25 cellular contexts compared by ENCODE assay signal in genomic region chr12:131217024-131217586, GRCh38.
DNase-seq lines count a peak whose midpoint lies in the region; ATAC-seq and TF ChIP-seq lines count a peak whose summit lies in the region.
"Had no signal": no experiment of that assay in that cellular context is flagged by ENCODE, and none has a peak within 500 bp of the region (broad histone marks: within the 10 kb centered on the region; RNA-seq: fewer than 3 reads in every experiment).

No MANE protein-coding gene starts in this region.

- no peak overlapping the region for H3K4me3 Mint-ChIP-seq in type B pancreatic cell
- H3K4me3 Mint-ChIP-seq: activated CD4-positive, alpha-beta T cell treated with anti-CD3 and anti-CD28 coated beads, Interleukin-2, amount 10 ng/mL, durations not matched to agents 24 days and 14 days; memory B cell; naive thymus-derived CD4-positive, alpha-beta T cell had no signal

- H3K27me3 ChIP-seq in heart left ventricle (peaks cover 0 to 33% (median 16%) of the 10 kb centered on the region in 9 donors), mesendoderm (ENCODE audit: insufficient read depth, low read length, poor library complexity) (no peaks in the 10 kb centered on the region)
- H3K27me3 ChIP-seq: breast epithelium, gastrocnemius medialis, vagina had no signal

- ATAC-seq in heart left ventricle (peak in 2 of 4 donors; percentile 51 to 74), Right ventricle myocardium inferior (no peak), HG02870 (IDR thresholded peaks at IDR 0.05; ENCODE audit: unreplicated experiment) (no peak)
- ATAC-seq: gastrocnemius medialis had no signal

- TF ChIP-seq CTCF in heart left ventricle (IDR thresholded peaks at IDR 0.05), result no peak
- TF ChIP-seq CTCF in type B pancreatic cell (conservative IDR thresholded peaks at IDR 0.05), result no peak

- H3K4me1 Mint-ChIP-seq in type B pancreatic cell (ENCODE audit: unreplicated experiment), result peaks cover 29% of the 10 kb centered on the region

- no peak for TF ChIP-seq POLR2A in heart left ventricle (IDR thresholded peaks at IDR 0.05)

- H3K79me1 ChIP-seq in mesendoderm (ENCODE audit: low read length), result no peaks in the 10 kb centered on the region

- H3K9me3 ChIP-seq in heart left ventricle, result peaks cover 0 to 14% (median 0%) of the 10 kb centered on the region in 12 donors
- H3K9me3 ChIP-seq: breast epithelium, esophagus squamous epithelium, gastrocnemius medialis, vagina had no signal

- 17 to 20% (median 19%) methylated on average over 22 of the region's 22 CpGs for WGBS in heart left ventricle, 4 donors
- WGBS in mesendoderm (ENCODE audit: extremely low coverage, insufficient coverage, low lambda C conversion rate), result no CpG with 5 or more reads among the region's 22 CpGs

- no peak overlapping the region for H3K23ac ChIP-seq in mesendoderm (ENCODE audit: low read length)

- no peak overlapping the region for H3K4ac ChIP-seq in mesendoderm (ENCODE audit: low read depth, low read length)

- intact Hi-C loops in heart left ventricle (cut with DNase I) (no loop called here), Right ventricle myocardium inferior (cut with DNase I) (no loop called here)

- no peaks in the 10 kb centered on the region for H3K36me3 Mint-ChIP-seq in type B pancreatic cell
- H3K36me3 Mint-ChIP-seq: memory B cell; naive thymus-derived CD4-positive, alpha-beta T cell had no signal

- no peak overlapping the region for H4K5ac ChIP-seq in mesendoderm (ENCODE audit: low read length)

- peak overlapping the region; percentile 9 for H3K9ac ChIP-seq in mesendoderm (ENCODE audit: low read length)
- H3K9ac ChIP-seq: GM23248, parathyroid adenoma had no signal

- H3K4me1 ChIP-seq in heart left ventricle (peaks cover 0 to 6% (median 0%) of the 10 kb centered on the region in 12 donors), mesendoderm (ENCODE audit: control insufficient read depth, low read depth, low read length) (peaks cover 9% of the 10 kb centered on the region)
- H3K4me1 ChIP-seq: gastrocnemius medialis, vagina had no signal

- no peak overlapping the region for H2AK5ac ChIP-seq in mesendoderm (ENCODE audit: low read length)

- no peak overlapping the region for H2BK5ac ChIP-seq in mesendoderm (ENCODE audit: low read length)

- no peak overlapping the region for H2BK120ac ChIP-seq in mesendoderm (ENCODE audit: low read depth, low read length)

- H3K36me3 ChIP-seq in heart left ventricle (no peaks in the 10 kb centered on the region), mesendoderm (ENCODE audit: control insufficient read depth, insufficient read depth, low read length) (no peaks in the 10 kb centered on the region)
- H3K36me3 ChIP-seq: breast epithelium, esophagus squamous epithelium, gastrocnemius medialis, vagina had no signal

- H3K56ac ChIP-seq in mesendoderm (ENCODE audit: low read length), result peak overlapping the region; percentile 57

- no peak overlapping the region for H3K18ac ChIP-seq in mesendoderm (ENCODE audit: low read length)

- no peak overlapping the region for H4K8ac ChIP-seq in mesendoderm (ENCODE audit: low read depth, low read length)

- H3K9me3 Mint-ChIP-seq in type B pancreatic cell, result peaks cover 8% of the 10 kb centered on the region
- H3K9me3 Mint-ChIP-seq: activated CD4-positive, alpha-beta T cell treated with anti-CD3 and anti-CD28 coated beads, Interleukin-2, amount 10 ng/mL, durations not matched to agents 24 days and 14 days had no signal

- no peak overlapping the region for H3K4me3 ChIP-seq in heart left ventricle
- no peak overlapping the region for H3K4me3 ChIP-seq in mesendoderm (ENCODE audit: low read length)
- H3K4me3 ChIP-seq: breast epithelium, coronary artery, esophagus squamous epithelium, gastrocnemius medialis, GM23248, vagina had no signal

- peak overlapping the region; percentile 94 for H3K27ac Mint-ChIP-seq in type B pancreatic cell
- H3K27ac Mint-ChIP-seq: activated CD4-positive, alpha-beta T cell treated with anti-CD3 and anti-CD28 coated beads, Interleukin-2, amount 10 ng/mL, durations not matched to agents 24 days and 14 days; memory B cell; naive thymus-derived CD4-positive, alpha-beta T cell had no signal

- DNase-seq in heart left ventricle (peak in 3 of 5 donors; percentile 29 to 48 (median 48)), Right ventricle myocardium inferior (ENCODE audit: missing footprints) (no peak), UCSD-AML1 (lab: John Stamatoyannopoulos, UW; ENCODE audit: unreplicated experiment) (peak; percentile 43), mesendoderm (peak; percentile 73), type B pancreatic cell (ENCODE audit: extremely low spot score, unreplicated experiment) (no peak), NCI-H2196 (lab: John Stamatoyannopoulos, UW; ENCODE audit: unreplicated experiment) (no peak)
- DNase-seq: activated CD4-positive, alpha-beta T cell treated with anti-CD3 and anti-CD28 coated beads, Interleukin-2, amount 10 ng/mL, durations not matched to agents 24 days and 14 days; DND-41; esophagus squamous epithelium; gastrocnemius medialis; GM23248; kidney; naive thymus-derived CD4-positive, alpha-beta T cell; NCI-H1105; NCI-H2029 treated with DMSO at 0.1 percent for 48 hours; NCI-H446; OCI-M1; SIG-M5; substantia nigra had no signal

- no peak overlapping the region for H3K4me2 ChIP-seq in mesendoderm (ENCODE audit: low read length)

- no peaks in the 10 kb centered on the region for H3K79me2 ChIP-seq in mesendoderm (ENCODE audit: control insufficient read depth, insufficient read depth, low read length)
- H3K79me2 ChIP-seq: parathyroid adenoma had no signal

- H2BK15ac ChIP-seq in mesendoderm (replicated peaks; ENCODE audit: low read depth), result no peak overlapping the region

- peak overlapping the region in 3 of 12 donors; percentile 8 to 52 (median 34) for H3K27ac ChIP-seq in heart left ventricle
- peak overlapping the region; percentile 25 for H3K27ac ChIP-seq in mesendoderm (ENCODE audit: low read depth, low read length)
- H3K27ac ChIP-seq: breast epithelium, coronary artery, esophagus squamous epithelium, gastrocnemius medialis, GM23248, parathyroid adenoma, vagina had no signal

- H3K27me3 Mint-ChIP-seq in type B pancreatic cell, result peaks cover 2% of the 10 kb centered on the region

Comparison
In these comparisons a context has a peak if more than half of its experiments do, and no peak if none do; other contexts are left out.
1. DNase-seq: peak in heart left ventricle (3 of 5), UCSD-AML1 (single experiment) and mesendoderm (single experiment); none in Right ventricle myocardium inferior (single experiment), type B pancreatic cell (single experiment) and NCI-H2196 (single experiment).